Comparison of ENCODE assay signal across 13 cellular contexts in genomic region chr5:137564475-137564961, GRCh38.
DNase-seq lines count a peak whose midpoint lies in the region; FAIRE-seq and TF ChIP-seq lines count a peak whose summit lies in the region.
"Had no signal": no experiment of that assay in that cellular context is flagged by ENCODE, and none has a peak within 500 bp of the region (broad histone marks: within the 10 kb centered on the region; RNA-seq: fewer than 3 reads in every experiment).

No MANE protein-coding gene starts in this region.

- H3K4me1 Mint-ChIP-seq in neural progenitor cell = peaks cover 66% of the 10 kb centered on the region

- intact Hi-C loops in dorsolateral prefrontal cortex (cut with DNase I) = no loop called here

- no peaks in the 10 kb centered on the region for H3K79me2 ChIP-seq in neural progenitor cell (ENCODE audit: low read depth)

- TF ChIP-seq CTCF in neural progenitor cell (IDR thresholded peaks at IDR 0.05) (no peak), dorsolateral prefrontal cortex (IDR thresholded peaks at IDR 0.05 in 54 of 56, conservative IDR thresholded peaks at IDR 0.05 in 2 of 56; ENCODE audit: low read depth in 1 of 56, partially characterized antibody in 56 of 56) (no peak)

- FAIRE-seq in GM12892 (lab: Jason Lieb, UNC) = no peak

- DNase-seq in MG63 (peak; percentile 59), cerebellar cortex (ENCODE audit: low spot score) (peak; percentile 8), neural progenitor cell (ENCODE audit: low spot score) (peak; percentile 10), dorsolateral prefrontal cortex (no peak), epidermal melanocyte (ENCODE audit: insufficient read length, low spot score) (no peak), GM12892 (ENCODE audit: insufficient read length) (no peak), SJCRH30 (no peak)
- DNase-seq: stomach had no signal

- peaks cover 0 to 4% (median 3%) of the 10 kb centered on the region in 11 experiments; a peak in 11 of 22 replicates for H3K9me3 ChIP-seq in BLaER1 treated with 17β-estradiol and CSF1 and Interleukin-3, amounts not matched to agents 10 nM and 100 nM (replicated peaks in 1 of 11)
- H3K9me3 ChIP-seq in MG63 = no peaks in the 10 kb centered on the region
- H3K9me3 ChIP-seq in neural progenitor cell (ENCODE audit: low read depth) = no peaks in the 10 kb centered on the region
- H3K9me3 ChIP-seq in SJCRH30 (replicated peaks) = no peaks in the 10 kb centered on the region
- H3K9me3 ChIP-seq: ascending aorta, HAP-1, stomach had no signal

- H3K4me1 ChIP-seq in BLaER1 treated with 17β-estradiol and CSF1 and Interleukin-3, amounts not matched to agents 10 nM and 100 nM = peaks cover 20 to 69% (median 55%) of the 10 kb centered on the region in 10 experiments
- peaks cover 18% of the 10 kb centered on the region for H3K4me1 ChIP-seq in neural progenitor cell
- H3K4me1 ChIP-seq in SJCRH30 = no peaks in the 10 kb centered on the region
- H3K4me1 ChIP-seq: HAP-1 had no signal

- peaks cover 6% of the 10 kb centered on the region for H3F3A ChIP-seq in neural progenitor cell (ENCODE audit: low read depth)

- H3K27me3 ChIP-seq in BLaER1 treated with 17β-estradiol and CSF1 and Interleukin-3, amounts not matched to agents 10 nM and 100 nM = no peaks in the 10 kb centered on the region
- H3K27me3 ChIP-seq in MG63 (no peaks in the 10 kb centered on the region), neural progenitor cell (no peaks in the 10 kb centered on the region), dorsolateral prefrontal cortex (no peaks in the 10 kb centered on the region), SJCRH30 (peaks cover 6% of the 10 kb centered on the region; the same call in 1 of the 2 replicates)
- H3K27me3 ChIP-seq: ascending aorta had no signal

- H3K36me3 ChIP-seq in BLaER1 treated with 17β-estradiol and CSF1 and Interleukin-3, amounts not matched to agents 10 nM and 100 nM = no peaks in the 10 kb centered on the region
- H3K36me3 ChIP-seq in MG63 (no peaks in the 10 kb centered on the region), neural progenitor cell (no peaks in the 10 kb centered on the region), SJCRH30 (no peaks in the 10 kb centered on the region)
- H3K36me3 ChIP-seq: ascending aorta, HAP-1, stomach had no signal

- H3K9me3 Mint-ChIP-seq in neural progenitor cell = no peaks in the 10 kb centered on the region
- H3K9me3 Mint-ChIP-seq: nephron progenitor cell had no signal

- no peak for TF ChIP-seq POLR2A in GM12892 (IDR thresholded peaks at IDR 0.05; ENCODE audit: low read depth, low read length)

- no peaks in the 10 kb centered on the region for H3K36me3 Mint-ChIP-seq in neural progenitor cell

- peaks cover 7% of the 10 kb centered on the region for H3K27me3 Mint-ChIP-seq in neural progenitor cell (ENCODE audit: insufficient read depth, low read depth)

- H3K4me2 ChIP-seq in BLaER1 treated with 17β-estradiol and CSF1 and Interleukin-3, amounts not matched to agents 10 nM and 100 nM = peak overlapping the region; percentile 60 to 89 (median 77)
- H3K4me2 ChIP-seq in neural progenitor cell = no peak overlapping the region

- peak overlapping the region in 9 of 11 experiments; percentile 6 to 68 (median 50); a peak in 11 of 22 replicates for H3K9ac ChIP-seq in BLaER1 treated with 17β-estradiol and CSF1 and Interleukin-3, amounts not matched to agents 10 nM and 100 nM
- H3K9ac ChIP-seq in neural progenitor cell = no peak overlapping the region

- H3K27ac Mint-ChIP-seq in neural progenitor cell = no peak overlapping the region

- H4K20me1 ChIP-seq in BLaER1 treated with 17β-estradiol and CSF1 and Interleukin-3, amounts not matched to agents 10 nM and 100 nM = no peaks in the 10 kb centered on the region
- H4K20me1 ChIP-seq in neural progenitor cell (ENCODE audit: low read depth) = no peaks in the 10 kb centered on the region

- no peak overlapping the region for H2AFZ ChIP-seq in neural progenitor cell (replicated peaks)

- peak overlapping the region in 9 of 11 experiments; percentile 45 to 83 (median 78); a peak in 17 of 22 replicates for H3K27ac ChIP-seq in BLaER1 treated with 17β-estradiol and CSF1 and Interleukin-3, amounts not matched to agents 10 nM and 100 nM
- peak overlapping the region; percentile 37 for H3K27ac ChIP-seq in neural progenitor cell
- H3K27ac ChIP-seq in dorsolateral prefrontal cortex = peak overlapping the region in 2 of 59 donors; percentile 31 to 36
- no peak overlapping the region for H3K27ac ChIP-seq in SJCRH30
- H3K27ac ChIP-seq: ascending aorta, stomach had no signal

- H3K4me3 Mint-ChIP-seq in neural progenitor cell = no peak overlapping the region

- H3K4me3 ChIP-seq in BLaER1 treated with 17β-estradiol and CSF1 and Interleukin-3, amounts not matched to agents 10 nM and 100 nM = peak overlapping the region in 1 of 10 experiments; percentile 22; a peak in 1 of 20 replicates
- H3K4me3 ChIP-seq in MG63 = no peak overlapping the region
- no peak overlapping the region for H3K4me3 ChIP-seq in neural progenitor cell
- peak overlapping the region in 15 of 59 donors; percentile 5 to 45 (median 20) for H3K4me3 ChIP-seq in dorsolateral prefrontal cortex
- no peak overlapping the region for H3K4me3 ChIP-seq in SJCRH30
- H3K4me3 ChIP-seq: ascending aorta, HAP-1, skin epidermis, stomach had no signal

Comparison
In these comparisons a context has a peak if more than half of its experiments do, and no peak if none do; other contexts are left out.
1. DNase-seq: peak in MG63 (single experiment), cerebellar cortex (single experiment) and neural progenitor cell (single experiment); none in dorsolateral prefrontal cortex (0 of 10), epidermal melanocyte (single experiment), GM12892 (single experiment) and SJCRH30 (0 of 2).